ENCODE assay signal across 8 cellular contexts in genomic region chr16:67236551-67237395, GRCh38. TPM values are rescaled to one million over a fixed set of nuclear protein-coding genes. Genes with fewer than 3 reads are reported as not detected.
DNase-seq lines count a peak whose midpoint lies in the region; ATAC-seq and TF ChIP-seq lines count a peak whose summit lies in the region.

No MANE protein-coding gene starts in this region.

- peaks cover 7% of the 10 kb centered on the region for H3K4me1 ChIP-seq in GM23338 (ENCODE audit: insufficient read depth)

- H3K4me1 Mint-ChIP-seq in GM23338: peaks cover 28% of the 10 kb centered on the region
- H3K4me1 Mint-ChIP-seq in stimulated activated naive B cell treated with anti-CD40 and anti-IgM and Interleukin-4, amounts not matched to agents 10 μg/mL and 1 μg/mL and 100 μg/mL, for 72 hours: peaks cover 8 to 17% of the 10 kb centered on the region in 2 donors

- H3K4me2 ChIP-seq in GM23338: no peak overlapping the region

- peaks cover 6% of the 10 kb centered on the region; the same call in 1 of the 2 replicates for H3K36me3 ChIP-seq in GM23338 (ENCODE audit: insufficient read depth)

- 0 out of 2 replicates have a peak overlapping the region, but pooled peaks have one; percentile 19 for H3K27ac ChIP-seq in GM23338 (ENCODE audit: low read depth)

- H3F3A ChIP-seq in GM23338 (replicated peaks; ENCODE audit: low read depth): 0 out of 2 replicates have a peak, but pooled peaks cover 9% of the 10 kb centered on the region

- no peaks in the 10 kb centered on the region for H3K9me2 ChIP-seq in GM23338 (ENCODE audit: insufficient read depth)

- ATAC-seq in GM23338: peak; percentile 83
- ATAC-seq in stimulated activated naive B cell treated with anti-CD40 and anti-IgM and Interleukin-4, amounts not matched to agents 10 μg/mL and 1 μg/mL and 100 μg/mL, for 72 hours (replicated peaks): peak; percentile 89 to 91
- ATAC-seq in HG03095 (IDR thresholded peaks at IDR 0.05; ENCODE audit: unreplicated experiment): no peak
- no peak for ATAC-seq in HG02885 (IDR thresholded peaks at IDR 0.05; ENCODE audit: poor library complexity, unreplicated experiment)

- H2AFZ ChIP-seq in GM23338: no peak overlapping the region

- no peak for TF ChIP-seq CTCF in GM23338 (conservative IDR thresholded peaks at IDR 0.05; ENCODE audit: low read depth in 2 of 2)

- DNase-seq in AG20443 (ENCODE audit: low spot score) (peak; percentile 86), GM23338 (ENCODE audit: low spot score) (peak; percentile 90), T-helper 2 cell (peak; percentile 56 to 80 (median 68)), left kidney (ENCODE audit: low read depth, low spot score) (peak; percentile 34)
- DNase-seq in activated naive CD8-positive, alpha-beta T cell treated with anti-CD3 and anti-CD28 coated beads, Interleukin-2, amount 50 U/mL, for 16 hours (ENCODE audit: low read depth, low spot score): peak; percentile 41
- DNase-seq in stimulated activated naive B cell treated with anti-CD40 and anti-IgM and Interleukin-4, amounts not matched to agents 10 μg/mL and 1 μg/mL and 100 μg/mL, for 72 hours: peak; percentile 51

- peaks cover 7% of the 10 kb centered on the region for H3K27me3 Mint-ChIP-seq in GM23338 (ENCODE audit: insufficient read depth, low read depth, poor library complexity)
- no peaks in the 10 kb centered on the region for H3K27me3 Mint-ChIP-seq in stimulated activated naive B cell treated with anti-CD40 and anti-IgM and Interleukin-4, amounts not matched to agents 10 μg/mL and 1 μg/mL and 100 μg/mL, for 72 hours

- peak overlapping the region; percentile 61 for H3K27ac Mint-ChIP-seq in GM23338
- H3K27ac Mint-ChIP-seq in stimulated activated naive B cell treated with anti-CD40 and anti-IgM and Interleukin-4, amounts not matched to agents 10 μg/mL and 1 μg/mL and 100 μg/mL, for 72 hours: peak overlapping the region; percentile 82

- no peaks in the 10 kb centered on the region for H3K27me3 ChIP-seq in GM23338 (ENCODE audit: insufficient read depth)

- no peaks in the 10 kb centered on the region for H4K20me1 ChIP-seq in GM23338 (replicated peaks; ENCODE audit: insufficient read depth)

- no peaks in the 10 kb centered on the region; the same call in 1 of the 2 replicates for H3K79me2 ChIP-seq in GM23338 (replicated peaks; ENCODE audit: insufficient read depth)

- peak overlapping the region; percentile 38; the same call in 1 of the 3 replicates for H3K4me3 Mint-ChIP-seq in GM23338
- no peak overlapping the region for H3K4me3 Mint-ChIP-seq in stimulated activated naive B cell treated with anti-CD40 and anti-IgM and Interleukin-4, amounts not matched to agents 10 μg/mL and 1 μg/mL and 100 μg/mL, for 72 hours

- H3K36me3 Mint-ChIP-seq in GM23338 (ENCODE audit: low read depth): peaks cover 52% of the 10 kb centered on the region
- H3K36me3 Mint-ChIP-seq in stimulated activated naive B cell treated with anti-CD40 and anti-IgM and Interleukin-4, amounts not matched to agents 10 μg/mL and 1 μg/mL and 100 μg/mL, for 72 hours: peaks cover 37 to 76% of the 10 kb centered on the region in 2 donors

- H3K4me3 ChIP-seq in GM23338: 0 out of 2 replicates have a peak overlapping the region, but pooled peaks have one; percentile 17

- H3K9me3 Mint-ChIP-seq in GM23338: no peaks in the 10 kb centered on the region; the same call in 2 of the 3 replicates
- peaks cover 4 to 6% of the 10 kb centered on the region in 2 donors for H3K9me3 Mint-ChIP-seq in stimulated activated naive B cell treated with anti-CD40 and anti-IgM and Interleukin-4, amounts not matched to agents 10 μg/mL and 1 μg/mL and 100 μg/mL, for 72 hours

TF ChIP-seq in GM23338, 12 proteins besides CTCF, POLR2A, EP300 and RAD21:
- TF ChIP-seq POLR2AphosphoS5 (IDR thresholded peaks at IDR 0.05; ENCODE audit: low read depth) (no peak), JUNB (IDR thresholded peaks at IDR 0.05; ENCODE audit: unreplicated experiment) (no peak), ETS1 (IDR thresholded peaks at IDR 0.05) (no peak), STAT1 (IDR thresholded peaks at IDR 0.05; ENCODE audit: unreplicated experiment) (no peak), NANOG (IDR thresholded peaks at IDR 0.05; ENCODE audit: borderline replicate concordance) (no peak)

RNA-seq across cellular contexts. Expression of gene TMEM208, which starts 9.8 kb away (rescaled TPM):
- 18.4 and 23.2 TPM in 2 replicates for total RNA-seq in GM23338 (2014; rRNA removed; shearing (Covaris generic))
- 82.3 and 89.7 TPM in 2 replicates for polyA plus RNA-seq in GM23338 (2016; fragmentation: Nextera tagmentation; extraction: Ambion mirVana)

RNA-seq across cellular contexts. Expression of gene FHOD1, which starts 10.5 kb away (rescaled TPM):
- 48.2 and 52.7 TPM in 2 replicates for total RNA-seq in GM23338 (2014; rRNA removed; shearing (Covaris generic))
- 26.2 and 28.4 TPM in 2 replicates for polyA plus RNA-seq in GM23338 (2016; fragmentation: Nextera tagmentation; extraction: Ambion mirVana)

RNA-seq across cellular contexts. Expression of gene SLC9A5, which starts 12.0 kb away (rescaled TPM):
- total RNA-seq in GM23338 (2014; rRNA removed; shearing (Covaris generic)): 5.4 and 6.4 TPM in 2 replicates
- 3.4 and 4.5 TPM in 2 replicates for polyA plus RNA-seq in GM23338 (2016; fragmentation: Nextera tagmentation; extraction: Ambion mirVana)

RNA-seq across cellular contexts. Expression of gene ELMO3, which starts 37.8 kb away (rescaled TPM):
- total RNA-seq in GM23338 (2014; rRNA removed; shearing (Covaris generic)): 16.2 and 18.3 TPM in 2 replicates
- 4.5 and 4.7 TPM in 2 replicates for polyA plus RNA-seq in GM23338 (2016; fragmentation: Nextera tagmentation; extraction: Ambion mirVana)

RNA-seq across cellular contexts. Expression of gene PLEKHG4, which starts 42.6 kb away (rescaled TPM):
- total RNA-seq in GM23338 (2014; rRNA removed; shearing (Covaris generic)): 10.3 and 17.1 TPM in 2 replicates
- 3.2 and 4.9 TPM in 2 replicates for polyA plus RNA-seq in GM23338 (2016; fragmentation: Nextera tagmentation; extraction: Ambion mirVana)

Comparison
In these comparisons a context has a peak if more than half of its experiments do, and no peak if none do; other contexts are left out.
1. DNase-seq: peak in every context shown above with its lines; median percentile 90 in GM23338; 86 in AG20443; 68 in T-helper 2 cell; 51 in stimulated activated naive B cell treated with anti-CD40 and anti-IgM and Interleukin-4, amounts not matched to agents 10 μg/mL and 1 μg/mL and 100 μg/mL, for 72 hours; 41 in activated naive CD8-positive, alpha-beta T cell treated with anti-CD3 and anti-CD28 coated beads, Interleukin-2, amount 50 U/mL, for 16 hours; 34 in left kidney.
2. ATAC-seq: peak in GM23338 (single experiment) and stimulated activated naive B cell treated with anti-CD40 and anti-IgM and Interleukin-4, amounts not matched to agents 10 μg/mL and 1 μg/mL and 100 μg/mL, for 72 hours (2 of 2); none in HG03095 (single experiment) and HG02885 (single experiment).